1 cellular context compared by ENCODE assay signal in genomic region chr22:45680932-45681700, GRCh38.
TF ChIP-seq lines count a peak whose summit lies in the region.

No MANE protein-coding gene starts in this region.

TF ChIP-seq in HEK293, 187 proteins besides CTCF, POLR2A, EP300 and RAD21 (continued from another document):
- TF ChIP-seq, protein P1, sequence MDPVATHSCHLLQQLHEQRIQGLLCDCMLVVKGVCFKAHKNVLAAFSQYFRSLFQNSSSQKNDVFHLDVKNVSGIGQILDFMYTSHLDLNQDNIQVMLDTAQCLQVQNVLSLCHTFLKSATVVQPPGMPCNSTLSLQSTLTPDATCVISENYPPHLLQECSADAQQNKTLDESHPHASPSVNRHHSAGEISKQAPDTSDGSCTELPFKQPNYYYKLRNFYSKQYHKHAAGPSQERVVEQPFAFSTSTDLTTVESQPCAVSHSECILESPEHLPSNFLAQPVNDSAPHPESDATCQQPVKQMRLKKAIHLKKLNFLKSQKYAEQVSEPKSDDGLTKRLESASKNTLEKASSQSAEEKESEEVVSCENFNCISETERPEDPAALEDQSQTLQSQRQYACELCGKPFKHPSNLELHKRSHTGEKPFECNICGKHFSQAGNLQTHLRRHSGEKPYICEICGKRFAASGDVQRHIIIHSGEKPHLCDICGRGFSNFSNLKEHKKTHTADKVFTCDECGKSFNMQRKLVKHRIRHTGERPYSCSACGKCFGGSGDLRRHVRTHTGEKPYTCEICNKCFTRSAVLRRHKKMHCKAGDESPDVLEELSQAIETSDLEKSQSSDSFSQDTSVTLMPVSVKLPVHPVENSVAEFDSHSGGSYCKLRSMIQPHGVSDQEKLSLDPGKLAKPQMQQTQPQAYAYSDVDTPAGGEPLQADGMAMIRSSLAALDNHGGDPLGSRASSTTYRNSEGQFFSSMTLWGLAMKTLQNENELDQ (tag by site-specific recombination; IDR thresholded peaks at IDR 0.05; ENCODE audit: low read depth) = no peak
- no peak for TF ChIP-seq ZBTB7A (tag by site-specific recombination; IDR thresholded peaks at IDR 0.05; ENCODE audit: low read depth)
- no peak for TF ChIP-seq ZFP3 (tag by site-specific recombination; IDR thresholded peaks at IDR 0.05; ENCODE audit: low read depth)
- no peak for TF ChIP-seq KLF10 (tag by site-specific recombination; IDR thresholded peaks at IDR 0.05)
- TF ChIP-seq GLI4 (tag by site-specific recombination; IDR thresholded peaks at IDR 0.05) = no peak
